ENCODE assay signal across 1 cellular context in the genomic region with DNA sequence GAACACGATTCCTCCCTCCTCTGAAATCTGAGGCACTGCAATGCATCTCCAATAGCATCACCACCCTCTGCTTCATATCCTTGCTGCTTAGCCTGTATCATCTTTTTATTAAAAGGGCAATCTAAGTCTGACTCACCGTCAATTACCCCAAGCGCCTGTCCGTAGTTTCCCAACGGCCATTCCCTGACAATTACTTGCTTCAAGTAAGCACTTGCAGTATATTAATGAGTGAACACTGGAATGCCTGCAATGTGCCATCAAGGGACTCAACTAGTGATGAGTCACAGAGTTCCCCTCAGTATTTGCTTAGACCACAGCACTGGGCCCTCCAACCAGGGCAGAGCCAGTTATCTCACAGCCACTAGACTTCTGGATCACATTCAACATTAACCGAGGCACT.
TF ChIP-seq lines count a peak whose summit lies in the region.

No MANE protein-coding gene starts in this region.

TF ChIP-seq in SK-N-SH treated with all-trans-retinoic acid at 6 μM for 48 hours, 23 proteins besides CTCF, POLR2A, EP300 and RAD21 (continued from another document):
- TF ChIP-seq, protein P1, sequence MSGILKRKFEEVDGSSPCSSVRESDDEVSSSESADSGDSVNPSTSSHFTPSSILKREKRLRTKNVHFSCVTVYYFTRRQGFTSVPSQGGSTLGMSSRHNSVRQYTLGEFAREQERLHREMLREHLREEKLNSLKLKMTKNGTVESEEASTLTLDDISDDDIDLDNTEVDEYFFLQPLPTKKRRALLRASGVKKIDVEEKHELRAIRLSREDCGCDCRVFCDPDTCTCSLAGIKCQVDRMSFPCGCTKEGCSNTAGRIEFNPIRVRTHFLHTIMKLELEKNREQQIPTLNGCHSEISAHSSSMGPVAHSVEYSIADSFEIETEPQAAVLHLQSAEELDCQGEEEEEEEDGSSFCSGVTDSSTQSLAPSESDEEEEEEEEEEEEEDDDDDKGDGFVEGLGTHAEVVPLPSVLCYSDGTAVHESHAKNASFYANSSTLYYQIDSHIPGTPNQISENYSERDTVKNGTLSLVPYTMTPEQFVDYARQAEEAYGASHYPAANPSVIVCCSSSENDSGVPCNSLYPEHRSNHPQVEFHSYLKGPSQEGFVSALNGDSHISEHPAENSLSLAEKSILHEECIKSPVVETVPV (CRISPR knock-in tag; IDR thresholded peaks at IDR 0.05): no peak; the same call in 1 of the 2 replicates
